In genomic region chr6:9399916-9400315, GRCh38 we compare ENCODE assay signal across 25 cellular contexts.
DNase-seq lines count a peak whose midpoint lies in the region; ATAC-seq, FAIRE-seq and TF ChIP-seq lines count a peak whose summit lies in the region.
"Had no signal": no experiment of that assay in that cellular context is flagged by ENCODE, and none has a peak within 500 bp of the region (broad histone marks: within the 10 kb centered on the region; RNA-seq: fewer than 3 reads in every experiment).

No MANE protein-coding gene starts in this region.

- TF ChIP-seq CTCF in PC-3 (conservative IDR thresholded peaks at IDR 0.05; ENCODE audit: low read depth, low read length) (no peak), fibroblast of mammary gland (conservative IDR thresholded peaks at IDR 0.05; ENCODE audit: control insufficient read depth, insufficient read depth, low read depth, low read length) (no peak), pancreas (IDR thresholded peaks at IDR 0.05) (no peak), GM10266 (IDR thresholded peaks at IDR 0.05; ENCODE audit: control insufficient read depth, insufficient read depth, low read depth, missing control alignments) (no peak)

- H3K9me3 ChIP-seq in PC-3 (ENCODE audit: low read length) (no peaks in the 10 kb centered on the region), pancreas (no peaks in the 10 kb centered on the region)
- H3K9me3 ChIP-seq: Caco-2, SJSA1 had no signal

- H3K4me2 ChIP-seq in PC-3 (ENCODE audit: low read length) = peak overlapping the region; percentile 71

- ATAC-seq in PC-3 (peak; percentile 66), pancreas (peak; percentile 87 to 88 (median 87)), HG03457 (IDR thresholded peaks at IDR 0.05; ENCODE audit: unreplicated experiment) (no peak), GM21423 (IDR thresholded peaks at IDR 0.05; ENCODE audit: unreplicated experiment) (no peak)
- ATAC-seq: T-helper 17 cell had no signal

- H3K4me1 ChIP-seq in PC-3 (ENCODE audit: insufficient read depth, low read length) = peaks cover 65% of the 10 kb centered on the region
- H3K4me1 ChIP-seq in pancreas = peaks cover 16 to 24% (median 18%) of the 10 kb centered on the region in 3 donors

- no TSS peak for BruUV-seq in PC-3 (replicated peaks; lab: Mats Ljungman, UMichigan)

- peak overlapping the region; percentile 39 for H2AFZ ChIP-seq in PC-3 (ENCODE audit: low read length)

- DNase-seq in HT-29 (ENCODE audit: low spot score) (peak; percentile 43), PC-3 (peak; percentile 95), fibroblast of mammary gland (ENCODE audit: low read depth) (peak; percentile 36), pancreas (peak in 3 of 6 donors; percentile 40 to 52 (median 41)), 8988T (no peak), GM10266 (ENCODE audit: extremely low spot score) (no peak)
- DNase-seq: Caco-2; CD4-positive, alpha-beta T cell; DMS153; H7; HFFc6; Karpas-422; MM.1S; NCI-H1092; NCI-H1436 treated with DMSO at 0.1 percent for 48 hours; NCI-H2029 treated with DMSO at 0.1 percent for 48 hours; NCI-H2171; NCI-H446; NCI-H748 treated with DMSO at 0.1 percent for 48 hours; NK-92 treated with Interleukin-12 subunit alpha and Interleukin-12 subunit beta, amount 100 ng/mL, for 24 hours; RPMI8226; T-helper 17 cell had no signal

- no peaks in the 10 kb centered on the region for H3K9me2 ChIP-seq in PC-3 (replicated peaks; ENCODE audit: low read length)

- intact Hi-C loops in PC-3 (cut with micrococcal nuclease) (loop anchor here (5.0 to 10.0 kb wide), 2 partner anchors 255 to 1012 kb away; no protein-coding TSS in a partner anchor), pancreas (cut with DNase I) (no loop called here)

- CTCF ChIA-PET in PC-3 (lab: Charles Lee) = no interaction called here

- WGBS in pancreas, 2 donors = 35 to 38% methylated on average over 5 of the region's 5 CpGs

- POLR2A ChIA-PET in PC-3 (lab: Charles Lee; ENCODE audit: unreplicated experiment) = no interaction called here

- H3K27ac ChIP-seq in PC-3 (ENCODE audit: low read length) = peak overlapping the region; percentile 92
- H3K27ac ChIP-seq in pancreas = peak overlapping the region in 2 of 4 donors; percentile 42 to 53
- H3K27ac ChIP-seq: SJSA1 had no signal

- no peaks in the 10 kb centered on the region for H3K79me2 ChIP-seq in PC-3 (ENCODE audit: low read length)

- H4K20me1 ChIP-seq in PC-3 (ENCODE audit: low read length) = no peaks in the 10 kb centered on the region

- H3K36me3 ChIP-seq in PC-3 (ENCODE audit: low read depth, low read length) (no peaks in the 10 kb centered on the region), pancreas (no peaks in the 10 kb centered on the region)
- H3K36me3 ChIP-seq: SJSA1 had no signal

- H3K4me3 ChIP-seq in PC-3 (ENCODE audit: low read length) (peak overlapping the region; percentile 41), fibroblast of mammary gland (ENCODE audit: control insufficient read depth, low read depth, low read length) (no peak overlapping the region), pancreas (no peak overlapping the region)
- H3K4me3 ChIP-seq: SJSA1 had no signal

- FAIRE-seq in pancreas (lab: Jason Lieb, UNC) = no peak

- peak overlapping the region; percentile 58 for H3K9ac ChIP-seq in PC-3 (ENCODE audit: low read length)

- peaks cover 5% of the 10 kb centered on the region for H3F3A ChIP-seq in PC-3 (ENCODE audit: low read length, unreplicated experiment)

- H3K27me3 ChIP-seq in PC-3 (ENCODE audit: low read length) (no peaks in the 10 kb centered on the region), pancreas (no peaks in the 10 kb centered on the region)
- H3K27me3 ChIP-seq: SJSA1 had no signal

Comparison
In these comparisons a context has a peak if more than half of its experiments do, and no peak if none do; other contexts are left out.
1. DNase-seq: peak in HT-29 (single experiment), PC-3 (single experiment) and fibroblast of mammary gland (single experiment); none in 8988T (single experiment) and GM10266 (single experiment).
2. ATAC-seq: peak in PC-3 (single experiment) and pancreas (4 of 4); none in HG03457 (single experiment) and GM21423 (single experiment).